Comparison of ENCODE assay signal across 25 cellular contexts in genomic region chr20:59135093-59135492, GRCh38. TPM values are rescaled to one million over a fixed set of nuclear protein-coding genes. Genes with fewer than 3 reads are reported as not detected.
DNase-seq lines count a peak whose midpoint lies in the region; ATAC-seq, FAIRE-seq and TF ChIP-seq lines count a peak whose summit lies in the region.
"Had no signal": no experiment of that assay in that cellular context is flagged by ENCODE, and none has a peak within 500 bp of the region (broad histone marks: within the 10 kb centered on the region; RNA-seq: fewer than 3 reads in every experiment).

No MANE protein-coding gene starts in this region.

- H3K4me1 ChIP-seq in mammary epithelial cell (ENCODE audit: insufficient read depth, low read length) (no peaks in the 10 kb centered on the region), keratinocyte (ENCODE audit: control insufficient read depth, extremely low read depth, insufficient read depth, low read length) (no peaks in the 10 kb centered on the region), body of pancreas (no peaks in the 10 kb centered on the region)
- H3K4me1 ChIP-seq: BE2C, HAP-1 had no signal

- H3K9me1 ChIP-seq in keratinocyte (ENCODE audit: control insufficient read depth, extremely low read depth, insufficient read depth, low read length) = no peaks in the 10 kb centered on the region

- no peak for ATAC-seq in body of pancreas
- ATAC-seq: Panc1 had no signal

- BruUV-seq in mammary epithelial cell (replicated peaks; lab: Mats Ljungman, UMichigan) = no TSS peak

- H3K4me3 ChIP-seq in mammary epithelial cell (replicated peaks in 1 of 3; ENCODE audit: insufficient read depth in 1 of 3, low read depth in 2 of 3, low read length in 3 of 3) = no peak overlapping the region
- no peak overlapping the region for H3K4me3 ChIP-seq in keratinocyte (ENCODE audit: control insufficient read depth in 2 of 3, extremely low read depth in 1 of 3, insufficient read depth in 2 of 3, low read depth in 1 of 3, low read length in 3 of 3)
- H3K4me3 ChIP-seq in body of pancreas = no peak overlapping the region
- H3K4me3 ChIP-seq: HAP-1 had no signal

- no peak overlapping the region for H2AFZ ChIP-seq in mammary epithelial cell (ENCODE audit: low read depth, low read length)
- no peak overlapping the region for H2AFZ ChIP-seq in keratinocyte (ENCODE audit: control insufficient read depth, low read length)

- H3K27me3 ChIP-seq in mammary epithelial cell (ENCODE audit: insufficient read depth, low read length) (peaks cover 1% of the 10 kb centered on the region), keratinocyte (ENCODE audit: control insufficient read depth, extremely low read depth, insufficient read depth, low read length) (no peaks in the 10 kb centered on the region), body of pancreas (no peaks in the 10 kb centered on the region)
- H3K27me3 ChIP-seq: BE2C had no signal

- no peaks in the 10 kb centered on the region for H3K79me2 ChIP-seq in mammary epithelial cell (ENCODE audit: insufficient read depth, low read length)
- H3K79me2 ChIP-seq in keratinocyte (ENCODE audit: control insufficient read depth, insufficient read depth, low read length) = no peaks in the 10 kb centered on the region

- CTCF ChIA-PET in mammary epithelial cell (lab: Charles Lee; ENCODE audit: low non-redundant PET) = no interaction called here

- TF ChIP-seq POLR2A in body of pancreas (IDR thresholded peaks at IDR 0.05) = no peak

- TF ChIP-seq CTCF in mammary epithelial cell (conservative IDR thresholded peaks at IDR 0.05 in 1 of 2, IDR thresholded peaks at IDR 0.05 in 1 of 2; ENCODE audit: extremely low read depth in 1 of 2, insufficient read depth in 1 of 2, low read depth in 1 of 2, low read length in 2 of 2) (no peak), keratinocyte (optimal IDR thresholded peaks at IDR 0.05 in 1 of 3, IDR thresholded peaks at IDR 0.05 in 1 of 3, conservative IDR thresholded peaks at IDR 0.05 in 1 of 3; ENCODE audit: extremely low read depth in 1 of 3, insufficient read depth in 2 of 3, low read length in 3 of 3) (no peak), body of pancreas (IDR thresholded peaks at IDR 0.05) (no peak)

- H3K9ac ChIP-seq in mammary epithelial cell (ENCODE audit: insufficient read depth, low read length) (no peak overlapping the region), keratinocyte (ENCODE audit: control insufficient read depth, extremely low read depth, insufficient read depth, low read length) (no peak overlapping the region)
- H3K9ac ChIP-seq: KMS-11, SK-N-SH had no signal

- H3K9me3 ChIP-seq in mammary epithelial cell (replicated peaks; ENCODE audit: insufficient read depth, low read length) (no peaks in the 10 kb centered on the region), keratinocyte (ENCODE audit: control insufficient read depth, low read depth, low read length) (no peaks in the 10 kb centered on the region), body of pancreas (no peaks in the 10 kb centered on the region)
- H3K9me3 ChIP-seq: BE2C, HAP-1, SK-N-SH had no signal

- H3K4me2 ChIP-seq in mammary epithelial cell (ENCODE audit: insufficient read depth, low read depth, low read length) (no peak overlapping the region), keratinocyte (ENCODE audit: control insufficient read depth, extremely low read depth, insufficient read depth, low read depth, low read length) (no peak overlapping the region)
- H3K4me2 ChIP-seq: KMS-11, SK-N-SH had no signal

- H3K27ac ChIP-seq in mammary epithelial cell (ENCODE audit: insufficient read depth, low read depth, low read length) = no peak overlapping the region
- no peak overlapping the region for H3K27ac ChIP-seq in keratinocyte (ENCODE audit: control insufficient read depth, insufficient read depth, low read length)
- no peak overlapping the region for H3K27ac ChIP-seq in body of pancreas
- H3K27ac ChIP-seq: 22Rv1, KMS-11 had no signal

- intact Hi-C loops in mammary epithelial cell (cut with micrococcal nuclease) = no loop called here
- intact Hi-C loops in body of pancreas (cut with DNase I) = no loop called here

- dilution Hi-C loops in mammary epithelial cell (cut with HindIII; ENCODE audit: low sequenced_read_pairs) (no loop called here), keratinocyte (cut with MboI; ENCODE audit: extremely low pct_ligation_motif_present, low sequenced_read_pairs) (no loop called here)

- peak; percentile 81 for FAIRE-seq in keratinocyte (lab: Jason Lieb, UNC)

- H3K36me3 ChIP-seq in mammary epithelial cell (ENCODE audit: insufficient read depth, low read length) (no peaks in the 10 kb centered on the region), keratinocyte (ENCODE audit: control insufficient read depth in 2 of 2, extremely low read depth in 1 of 2, insufficient read depth in 2 of 2, low read length in 2 of 2) (no peaks in the 10 kb centered on the region), body of pancreas (replicated peaks in 1 of 2; ENCODE audit: insufficient read depth in 1 of 2, low read depth in 2 of 2) (no peaks in the 10 kb centered on the region)
- H3K36me3 ChIP-seq: BE2C, HAP-1 had no signal

- in situ Hi-C loops in mammary epithelial cell (cut with MboI; ENCODE audit: low sequenced_read_pairs in 2 of 2) = no loop called here

- WGBS in mammary epithelial cell (ENCODE audit: low coverage, missing lambda C conversion rate) = 18% methylated on average over 3 of the region's 3 CpGs
- 68 to 70% methylated on average over 3 of the region's 3 CpGs for WGBS in body of pancreas, 2 donors

- DNase-seq in DMS 273 (lab: John Stamatoyannopoulos, UW; ENCODE audit: unreplicated experiment) (peak; percentile 44), DMS 273 treated with DMSO at 0.1 percent for 48 hours (lab: John Stamatoyannopoulos, UW) (no peak), NCI-H2227 treated with DMSO at 0.1 percent for 48 hours (lab: John Stamatoyannopoulos, UW) (peak; percentile 67), mammary epithelial cell (peak; percentile 48), keratinocyte (ENCODE audit: low read depth, low spot score) (no peak), body of pancreas (no peak), HuH-7 (ENCODE audit: low spot score) (no peak)
- no peak for DNase-seq in stimulated activated CD4-positive, alpha-beta T cell treated with anti-CD3 and anti-CD28 coated beads, Interleukin-15, amount 100 ng/mL, for 24 hours
- DNase-seq: BE2C, Calu3, GOT3, HFFc6, NCI-H1048, NCI-H1417, NCI-H1694, NCI-H2029 treated with DMSO at 0.1 percent for 48 hours, NCI-H526, SIG-M5, SK-N-SH had no signal

- H4K20me1 ChIP-seq in mammary epithelial cell (ENCODE audit: insufficient read depth, low read length) (no peaks in the 10 kb centered on the region), keratinocyte (ENCODE audit: control insufficient read depth, extremely low read depth, insufficient read depth, low read length) (no peaks in the 10 kb centered on the region)

RNA-seq across cellular contexts. Expression of gene ZNF831, which starts 28.5 kb away (rescaled TPM):
- total RNA-seq in mammary epithelial cell = not detected
- not detected for polyA plus RNA-seq in mammary epithelial cell
- polyA minus RNA-seq in mammary epithelial cell = 0.05 TPM
- polyA plus RNA-seq in keratinocyte = not detected in 3 replicates
- not detected for polyA plus RNA-seq in keratinocyte (2011; ENCODE audit: low read depth)
- polyA plus RNA-seq in keratinocyte (2011; cell fraction: cytosol; rRNA removed) = not detected in 2 replicates
- not detected in 2 replicates for polyA plus RNA-seq in keratinocyte (2011; cell fraction: nucleus; rRNA removed)
- not detected in 2 replicates for polyA plus RNA-seq in keratinocyte (2012; ENCODE audit: low replicate concordance)
- not detected in 3 replicates for polyA minus RNA-seq in keratinocyte
- polyA minus RNA-seq in keratinocyte (2011; cell fraction: cytosol; rRNA and poly(A)+ RNA removed) = not detected
- not detected in 2 replicates for polyA minus RNA-seq in keratinocyte (2011; cell fraction: nucleus; rRNA and poly(A)+ RNA removed)
- total RNA-seq in body of pancreas = 1 to 10 TPM in 1 of 2 donors, under 1 TPM in 1; 0.66 to 1.6 TPM
- total RNA-seq: Calu3, Daoy, G401, HFFc6 had no signal
- polyA plus RNA-seq: SK-N-SH had no signal

Comparison
In these comparisons a context has a peak if more than half of its experiments do, and no peak if none do; other contexts are left out.
1. DNase-seq: peak in DMS 273 (single experiment), NCI-H2227 treated with DMSO at 0.1 percent for 48 hours (single experiment) and mammary epithelial cell (single experiment); none in DMS 273 treated with DMSO at 0.1 percent for 48 hours (single experiment), keratinocyte (single experiment), body of pancreas (0 of 4), HuH-7 (single experiment) and stimulated activated CD4-positive, alpha-beta T cell treated with anti-CD3 and anti-CD28 coated beads, Interleukin-15, amount 100 ng/mL, for 24 hours (single experiment).